ENCODE assay signal across 24 cellular contexts in the genomic region with DNA sequence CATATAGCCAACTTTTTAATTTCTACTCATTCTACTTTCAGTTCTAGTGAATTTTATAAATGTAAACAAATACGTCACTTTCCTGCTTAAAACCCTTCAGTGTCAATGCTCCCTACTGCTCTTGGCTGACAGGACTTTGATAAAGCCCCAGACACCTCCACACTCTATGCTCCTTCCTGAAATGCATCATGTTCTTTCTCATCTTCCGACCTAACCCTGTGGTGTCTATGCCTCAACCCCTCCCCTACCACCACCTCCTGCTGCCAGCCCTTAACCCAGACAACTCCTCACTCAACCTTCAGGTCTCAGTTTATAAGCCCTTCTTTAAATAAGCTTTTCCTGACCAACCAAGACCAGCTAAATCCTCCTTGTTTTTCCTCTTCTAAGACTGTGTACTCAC. TPM values are rescaled to one million over a fixed set of nuclear protein-coding genes. Genes with fewer than 3 reads are reported as not detected.
DNase-seq lines count a peak whose midpoint lies in the region; ATAC-seq, FAIRE-seq and TF ChIP-seq lines count a peak whose summit lies in the region.
"Had no signal": no experiment of that assay in that cellular context is flagged by ENCODE, and none has a peak within 500 bp of the region (broad histone marks: within the 10 kb centered on the region; RNA-seq: fewer than 3 reads in every experiment).

No MANE protein-coding gene starts in this region.

- peak; percentile 86 for FAIRE-seq in HTR-8/SVneo (lab: Jason Lieb, UNC)
- FAIRE-seq: GM18507 had no signal

- H3K27me3 Mint-ChIP-seq in activated T-cell treated with anti-CD3 and anti-CD28 coated beads, Interleukin-2, amount 50 U/mL, for 24 hours, result no peaks in the 10 kb centered on the region
- no peaks in the 10 kb centered on the region for H3K27me3 Mint-ChIP-seq in activated T-helper 1 cell treated with anti-CD3 and anti-CD28 coated beads, Interleukin-12 subunit alpha, Interleukin-12 subunit beta, Interleukin-2, Interleukin-4 antibody, amounts not matched to agents 30 ng/mL and 10 ng/mL and 1 ng/mL, durations not matched to agents 14 hours and 24 hours and 36 hours (ENCODE audit: insufficient read depth)
- no peaks in the 10 kb centered on the region for H3K27me3 Mint-ChIP-seq in natural killer cell (ENCODE audit: low read depth in 2 of 2)

- no TSS peak for BruUV-seq in mammary epithelial cell (replicated peaks; lab: Mats Ljungman, UMichigan)

- H3K4me2 ChIP-seq in mammary epithelial cell (ENCODE audit: insufficient read depth, low read depth, low read length), result no peak overlapping the region

- intact Hi-C loops in activated T-helper 1 cell treated with anti-CD3 and anti-CD28 coated beads, Interleukin-12 subunit alpha, Interleukin-12 subunit beta, Interleukin-2, Interleukin-4 antibody, amounts not matched to agents 30 ng/mL and 10 ng/mL and 1 ng/mL, durations not matched to agents 14 hours and 24 hours and 36 hours (cut with micrococcal nuclease), result no loop called here
- intact Hi-C loops in natural killer cell (cut with micrococcal nuclease) (no loop called here), left colon (cut with DNase I, micrococcal nuclease) (no loop called here), mammary epithelial cell (cut with micrococcal nuclease) (no loop called here)

- H3K36me3 ChIP-seq in mammary epithelial cell (ENCODE audit: insufficient read depth, low read length), result no peaks in the 10 kb centered on the region
- H3K36me3 ChIP-seq: uterus had no signal

- no peaks in the 10 kb centered on the region for H3K79me2 ChIP-seq in mammary epithelial cell (ENCODE audit: insufficient read depth, low read length)

- H3K4me3 ChIP-seq in mammary epithelial cell (replicated peaks in 1 of 3; ENCODE audit: insufficient read depth in 1 of 3, low read depth in 2 of 3, low read length in 3 of 3), result no peak overlapping the region
- H3K4me3 ChIP-seq: uterus had no signal

- WGBS in mammary epithelial cell (ENCODE audit: low coverage, missing lambda C conversion rate), result 100% methylated on average over 1 of the region's 2 CpGs

- no peak for ATAC-seq in natural killer cell
- no peak for ATAC-seq in GM21723 (IDR thresholded peaks at IDR 0.05; ENCODE audit: unreplicated experiment)
- ATAC-seq in left colon, result no peak
- ATAC-seq: foreskin keratinocyte, left ventricle myocardium superior, sciatic nerve had no signal

- no peak overlapping the region for H3K4me3 Mint-ChIP-seq in activated T-cell treated with anti-CD3 and anti-CD28 coated beads, Interleukin-2, amount 50 U/mL, for 24 hours
- no peak overlapping the region for H3K4me3 Mint-ChIP-seq in activated T-helper 1 cell treated with anti-CD3 and anti-CD28 coated beads, Interleukin-12 subunit alpha, Interleukin-12 subunit beta, Interleukin-2, Interleukin-4 antibody, amounts not matched to agents 30 ng/mL and 10 ng/mL and 1 ng/mL, durations not matched to agents 14 hours and 24 hours and 36 hours
- H3K4me3 Mint-ChIP-seq in natural killer cell, result no peak overlapping the region

- no peaks in the 10 kb centered on the region for H4K20me1 ChIP-seq in mammary epithelial cell (ENCODE audit: insufficient read depth, low read length)

- no peaks in the 10 kb centered on the region for H3K4me1 ChIP-seq in mammary epithelial cell (ENCODE audit: insufficient read depth, low read length)
- H3K4me1 ChIP-seq: foreskin keratinocyte, uterus had no signal

- H3K9ac ChIP-seq in mammary epithelial cell (ENCODE audit: insufficient read depth, low read length), result no peak overlapping the region

- DNase-seq in activated T-cell treated with anti-CD3 and anti-CD28 coated beads, Interleukin-2, amount 50 U/mL, for 24 hours, result no peak
- DNase-seq in activated T-cell treated with anti-CD3 and anti-CD28 coated beads, Interleukin-2, amount 50 U/mL, for 48 hours, result no peak
- no peak for DNase-seq in HTR-8/SVneo (ENCODE audit: insufficient read length, low spot score)
- no peak for DNase-seq in activated T-helper 1 cell treated with anti-CD3 and anti-CD28 coated beads, Interleukin-12 subunit alpha, Interleukin-12 subunit beta, Interleukin-2, Interleukin-4 antibody, amounts not matched to agents 30 ng/mL and 10 ng/mL and 1 ng/mL, durations not matched to agents 14 hours and 24 hours and 36 hours (ENCODE audit: low spot score)
- DNase-seq in natural killer cell, result no peak
- no peak for DNase-seq in left colon
- no peak for DNase-seq in mammary epithelial cell
- DNase-seq: DMS153; effector CD4-positive, alpha-beta T cell; foreskin keratinocyte; left ventricle myocardium superior; NCI-H1105; NCI-H2029; NCI-H226; SHP77 treated with DMSO at 0.1 percent for 48 hours; uterus had no signal

- TF ChIP-seq CTCF in natural killer cell (IDR thresholded peaks at IDR 0.05) (no peak), mammary epithelial cell (conservative IDR thresholded peaks at IDR 0.05 in 1 of 2, IDR thresholded peaks at IDR 0.05 in 1 of 2; ENCODE audit: extremely low read depth in 1 of 2, insufficient read depth in 1 of 2, low read depth in 1 of 2, low read length in 2 of 2) (no peak)

- H3K27me3 ChIP-seq in mammary epithelial cell (ENCODE audit: insufficient read depth, low read length), result no peaks in the 10 kb centered on the region
- H3K27me3 ChIP-seq: foreskin keratinocyte, uterus had no signal

- no peak overlapping the region for H2AFZ ChIP-seq in mammary epithelial cell (ENCODE audit: low read depth, low read length)

- in situ Hi-C loops in mammary epithelial cell (cut with MboI; ENCODE audit: low sequenced_read_pairs in 2 of 2), result loop anchor here in 1 of 2 donors (25.0 kb wide), 2 partner anchors 283 to 658 kb away; a partner anchor contains a TSS

- dilution Hi-C loops in mammary epithelial cell (cut with HindIII; ENCODE audit: low sequenced_read_pairs), result loop anchor here (10.0 kb wide), 2 partner anchors 140 to 190 kb away; no protein-coding TSS in a partner anchor

- H3K9me3 ChIP-seq in mammary epithelial cell (replicated peaks; ENCODE audit: insufficient read depth, low read length), result no peaks in the 10 kb centered on the region
- H3K9me3 ChIP-seq: uterus had no signal

- peak overlapping the region; percentile 79 for H3K27ac Mint-ChIP-seq in activated T-cell treated with anti-CD3 and anti-CD28 coated beads, Interleukin-2, amount 50 U/mL, for 24 hours
- peak overlapping the region; percentile 86 for H3K27ac Mint-ChIP-seq in activated T-helper 1 cell treated with anti-CD3 and anti-CD28 coated beads, Interleukin-12 subunit alpha, Interleukin-12 subunit beta, Interleukin-2, Interleukin-4 antibody, amounts not matched to agents 30 ng/mL and 10 ng/mL and 1 ng/mL, durations not matched to agents 14 hours and 24 hours and 36 hours
- peak overlapping the region; percentile 68 to 84 for H3K27ac Mint-ChIP-seq in natural killer cell

- no peak overlapping the region for H3K27ac ChIP-seq in mammary epithelial cell (ENCODE audit: insufficient read depth, low read depth, low read length)
- H3K27ac ChIP-seq: C4-2B, foreskin keratinocyte, HL-60, uterus had no signal

- peaks cover 8% of the 10 kb centered on the region for H3K4me1 Mint-ChIP-seq in activated T-cell treated with anti-CD3 and anti-CD28 coated beads, Interleukin-2, amount 50 U/mL, for 24 hours (ENCODE audit: low read depth)
- H3K4me1 Mint-ChIP-seq in activated T-helper 1 cell treated with anti-CD3 and anti-CD28 coated beads, Interleukin-12 subunit alpha, Interleukin-12 subunit beta, Interleukin-2, Interleukin-4 antibody, amounts not matched to agents 30 ng/mL and 10 ng/mL and 1 ng/mL, durations not matched to agents 14 hours and 24 hours and 36 hours (ENCODE audit: low read depth), result peaks cover 5% of the 10 kb centered on the region
- H3K4me1 Mint-ChIP-seq in natural killer cell, result peaks cover 7 to 14% of the 10 kb centered on the region in 2 donors

- no peaks in the 10 kb centered on the region for H3K9me3 Mint-ChIP-seq in activated T-cell treated with anti-CD3 and anti-CD28 coated beads, Interleukin-2, amount 50 U/mL, for 24 hours
- H3K9me3 Mint-ChIP-seq in activated T-helper 1 cell treated with anti-CD3 and anti-CD28 coated beads, Interleukin-12 subunit alpha, Interleukin-12 subunit beta, Interleukin-2, Interleukin-4 antibody, amounts not matched to agents 30 ng/mL and 10 ng/mL and 1 ng/mL, durations not matched to agents 14 hours and 24 hours and 36 hours, result no peaks in the 10 kb centered on the region
- H3K9me3 Mint-ChIP-seq in natural killer cell, result no peaks in the 10 kb centered on the region

- CTCF ChIA-PET in mammary epithelial cell (lab: Charles Lee; ENCODE audit: low non-redundant PET), result no interaction called here

- H3K36me3 Mint-ChIP-seq in activated T-cell treated with anti-CD3 and anti-CD28 coated beads, Interleukin-2, amount 50 U/mL, for 24 hours (ENCODE audit: low read depth), result peaks cover 86% of the 10 kb centered on the region
- H3K36me3 Mint-ChIP-seq in activated T-helper 1 cell treated with anti-CD3 and anti-CD28 coated beads, Interleukin-12 subunit alpha, Interleukin-12 subunit beta, Interleukin-2, Interleukin-4 antibody, amounts not matched to agents 30 ng/mL and 10 ng/mL and 1 ng/mL, durations not matched to agents 14 hours and 24 hours and 36 hours (ENCODE audit: low read depth), result peaks cover 47% of the 10 kb centered on the region
- peaks cover 19% of the 10 kb centered on the region for H3K36me3 Mint-ChIP-seq in natural killer cell

RNA-seq across cellular contexts. Expression of a gene that starts 19.1 kb away (rescaled TPM):
- total RNA-seq in activated T-helper 1 cell treated with anti-CD3 and anti-CD28 coated beads, Interleukin-12 subunit alpha, Interleukin-12 subunit beta, Interleukin-2, Interleukin-4 antibody, amounts not matched to agents 30 ng/mL and 10 ng/mL and 1 ng/mL, durations not matched to agents 14 hours and 24 hours and 36 hours, result not detected in 2 replicates
- total RNA-seq in natural killer cell, result 1 to 10 TPM in 1 of 3 donors, not detected in 2; 1.4 TPM
- total RNA-seq in left colon, result 10 to 100 TPM; 25.2 to 27.7 TPM
- not detected for total RNA-seq in mammary epithelial cell
- polyA plus RNA-seq in mammary epithelial cell, result not detected
- not detected for polyA minus RNA-seq in mammary epithelial cell
- total RNA-seq: chondrocyte, foreskin keratinocyte, H4, left ventricle myocardium superior, temporal lobe had no signal

RNA-seq across cellular contexts. Expression of a gene that starts 56.5 kb away (rescaled TPM):
- total RNA-seq in activated T-helper 1 cell treated with anti-CD3 and anti-CD28 coated beads, Interleukin-12 subunit alpha, Interleukin-12 subunit beta, Interleukin-2, Interleukin-4 antibody, amounts not matched to agents 30 ng/mL and 10 ng/mL and 1 ng/mL, durations not matched to agents 14 hours and 24 hours and 36 hours, result 55.0 and 59.9 TPM in 2 replicates
- total RNA-seq in natural killer cell (100 to 1,000 TPM; 237 to 279 (median 270) TPM), left colon (10 to 100 TPM; 25.2 to 42.8 TPM), mammary epithelial cell (1 to 10 TPM; 3.8 to 6.7 TPM)
- 3.9 TPM for polyA plus RNA-seq in mammary epithelial cell
- polyA minus RNA-seq in mammary epithelial cell, result 7.9 TPM

Comparison
In these comparisons a context has a peak if more than half of its experiments do, and no peak if none do; other contexts are left out.
1. RNA of a gene that starts 19.1 kb away (total RNA-seq): 25.2 to 27.7 TPM in left colon; 1.4 TPM in natural killer cell, not detected in activated T-helper 1 cell treated with anti-CD3 and anti-CD28 coated beads, Interleukin-12 subunit alpha, Interleukin-12 subunit beta, Interleukin-2, Interleukin-4 antibody, amounts not matched to agents 30 ng/mL and 10 ng/mL and 1 ng/mL, durations not matched to agents 14 hours and 24 hours and 36 hours and not detected in mammary epithelial cell; every median in the first group is over 10 times any median in the second.
2. Peak in every context shown above with its lines, with median percentiles within 50 percentile points of each other: H3K27ac Mint-ChIP-seq.